32 cellular contexts compared by ENCODE assay signal in genomic region chr4:25131396-25131795, GRCh38.
"Had no signal": no experiment of that assay in that cellular context is flagged by ENCODE, and none has a peak within 500 bp of the region (broad histone marks: within the 10 kb centered on the region; RNA-seq: fewer than 3 reads in every experiment).

No MANE protein-coding gene starts in this region.

- H3K9me3 ChIP-seq: adrenal gland, body of pancreas, MG63, Peyer's patch, SJSA1, SK-N-SH had no signal

- H3K9me3 Mint-ChIP-seq: activated B cell treated with CpG ODN at 0.5 μM for 24 hours; activated naive CD4-positive, alpha-beta T cell treated with anti-CD3 and anti-CD28 coated beads, Interleukin-2, amount 50 U/mL, for 24 hours had no signal

- H3K4me3 Mint-ChIP-seq: activated B cell treated with CpG ODN at 0.5 μM for 24 hours; activated CD8-positive, alpha-beta T cell treated with anti-CD3 and anti-CD28 coated beads for 36 hours; activated naive CD4-positive, alpha-beta T cell treated with anti-CD3 and anti-CD28 coated beads, Interleukin-2, amount 50 U/mL, for 24 hours; activated T-cell treated with anti-CD3 and anti-CD28 coated beads, Interleukin-2, amount 50 U/mL, for 72 hours; T-helper 1 cell treated with Interleukin-12 subunit alpha and Interleukin-12 subunit beta and Interleukin-4 antibody, amounts not matched to agents 30 μg/mL and 1 μg/mL, for 36 hours; T-helper 2 cell treated with Interferon-gamma antibody and Interleukin-4, amounts not matched to agents 5 μg/mL and 100 μg/mL, for 36 hours had no signal

- DNase-seq: activated B cell treated with CpG ODN at 0.5 μM for 24 hours; activated CD4-positive, alpha-beta T cell treated with anti-CD3 and anti-CD28 coated beads for 4 hours; activated CD4-positive, alpha-beta T cell treated with anti-CD3 and anti-CD28 coated beads, Interleukin-2, amount 50 U/mL, for 4 hours; activated CD4-positive, CD25-positive, alpha-beta regulatory T cell treated with anti-CD3 and anti-CD28 coated beads, Interleukin-2, amount 50 U/mL, for 72 hours; activated CD8-positive, alpha-beta T cell treated with anti-CD3 and anti-CD28 coated beads for 36 hours; activated gamma-delta T cell; activated naive CD4-positive, alpha-beta T cell treated with Interleukin-2 at 50 U/mL for 16 hours; activated T-cell treated with anti-CD3 and anti-CD28 coated beads, Interleukin-2, amount 50 U/mL, for 1 hour; activated T-cell treated with anti-CD3 and anti-CD28 coated beads, Interleukin-2, amount 50 U/mL, for 72 hours; adrenal gland; body of pancreas; caudate nucleus; Kasumi-1; MG63; NCI-H1048; NCI-H1105 treated with DMSO at 0.1 percent for 48 hours; NCI-H1436 treated with DMSO at 0.1 percent for 48 hours; NCI-H1694 treated with DMSO at 0.1 percent for 48 hours; NCI-H2029; NCI-H345; NCI-H524 treated with DMSO at 0.1 percent for 48 hours; PC-3; Peyer's patch; RPMI8226; SHP77 treated with DMSO at 0.1 percent for 48 hours; SK-N-SH had no signal

- H3K27ac Mint-ChIP-seq: activated B cell treated with CpG ODN at 0.5 μM for 24 hours; activated CD8-positive, alpha-beta T cell treated with anti-CD3 and anti-CD28 coated beads for 36 hours; activated naive CD4-positive, alpha-beta T cell treated with anti-CD3 and anti-CD28 coated beads, Interleukin-2, amount 50 U/mL, for 24 hours; activated T-cell treated with anti-CD3 and anti-CD28 coated beads, Interleukin-2, amount 50 U/mL, for 72 hours; activated T-helper 2 cell treated with anti-CD3 and anti-CD28 coated beads, Interferon-gamma antibody, Interleukin-2, Interleukin-4, amounts not matched to agents 10 μg/mL and 5 μg/mL and 100 μg/mL, durations not matched to agents 14 hours and 24 hours and 36 hours; T-helper 1 cell treated with Interleukin-12 subunit alpha and Interleukin-12 subunit beta and Interleukin-4 antibody, amounts not matched to agents 30 μg/mL and 1 μg/mL, for 36 hours; T-helper 2 cell treated with Interferon-gamma antibody and Interleukin-4, amounts not matched to agents 5 μg/mL and 100 μg/mL, for 36 hours had no signal

- H3K27ac ChIP-seq: adrenal gland, body of pancreas, breast epithelium, Peyer's patch, SJSA1 had no signal

- H3K27me3 Mint-ChIP-seq: activated B cell treated with CpG ODN at 0.5 μM for 24 hours; activated CD8-positive, alpha-beta T cell treated with anti-CD3 and anti-CD28 coated beads for 36 hours; activated naive CD4-positive, alpha-beta T cell treated with anti-CD3 and anti-CD28 coated beads, Interleukin-2, amount 50 U/mL, for 24 hours had no signal

- H3K4me1 Mint-ChIP-seq: activated B cell treated with CpG ODN at 0.5 μM for 24 hours had no signal

- H3K4me1 ChIP-seq: adrenal gland, body of pancreas, breast epithelium, Peyer's patch, SJSA1 had no signal

- H3K4me3 ChIP-seq: adrenal gland, body of pancreas, breast epithelium, MG63, Peyer's patch, SJSA1 had no signal

- H3K36me3 ChIP-seq: adrenal gland, MG63, SJSA1 had no signal

- H3K27me3 ChIP-seq: adrenal gland, body of pancreas, breast epithelium, MG63, Peyer's patch, SJSA1 had no signal

- H3K9ac ChIP-seq: SK-N-SH had no signal
